Comparison of ENCODE assay signal across 20 cellular contexts in genomic region chr10:117087521-117087920, GRCh38. TPM values are rescaled to one million over a fixed set of nuclear protein-coding genes. Genes with fewer than 3 reads are reported as not detected.
DNase-seq lines count a peak whose midpoint lies in the region; ATAC-seq, FAIRE-seq and TF ChIP-seq lines count a peak whose summit lies in the region.
"Had no signal": no experiment of that assay in that cellular context is flagged by ENCODE, and none has a peak within 500 bp of the region (broad histone marks: within the 10 kb centered on the region; RNA-seq: fewer than 3 reads in every experiment).

No MANE protein-coding gene starts in this region.

- H3K9me3 ChIP-seq in A673 (ENCODE audit: low read depth, low read length, poor library complexity, severe bottlenecking), result no peaks in the 10 kb centered on the region
- no peaks in the 10 kb centered on the region for H3K9me3 ChIP-seq in HCT116 (ENCODE audit: control insufficient read depth in 1 of 2, insufficient read depth in 1 of 2, low read depth in 1 of 2, low read length in 2 of 2)
- no peaks in the 10 kb centered on the region for H3K9me3 ChIP-seq in K562 (replicated peaks; ENCODE audit: control insufficient read depth, insufficient read depth, low read depth, low read length)
- H3K9me3 ChIP-seq in ascending aorta, result no peaks in the 10 kb centered on the region
- H3K9me3 ChIP-seq: BE2C had no signal

- RAD21 ChIA-PET in HCT116 (lab: Charles Lee; ENCODE audit: low non-redundant PET in 1 of 2, low total read pairs in 2 of 2, uncharacterized antibody in 2 of 2, unreplicated experiment in 2 of 2), result no interaction called here

- H3K36me3 ChIP-seq in A673 (ENCODE audit: insufficient read depth, low read length, poor library complexity, severe bottlenecking) (no peaks in the 10 kb centered on the region), HCT116 (ENCODE audit: control insufficient read depth in 1 of 2, insufficient read depth in 2 of 2, low read length in 2 of 2) (no peaks in the 10 kb centered on the region), K562 (ENCODE audit: control insufficient read depth, insufficient read depth, low read length) (no peaks in the 10 kb centered on the region), ascending aorta (no peaks in the 10 kb centered on the region)
- H3K36me3 ChIP-seq: BE2C had no signal

- ATAC-seq in HCT116, result no peak
- no peak for ATAC-seq in K562
- ATAC-seq in GM19397 (IDR thresholded peaks at IDR 0.05; ENCODE audit: unreplicated experiment), result no peak

- no peak for TF ChIP-seq EP300 in K562 (IDR thresholded peaks at IDR 0.05; ENCODE audit: low read length)

- H3K4me3 ChIP-seq in A673 (ENCODE audit: low read depth, low read length, poor library complexity, severe bottlenecking) (no peak overlapping the region), HCT116 (replicated peaks in 1 of 2; ENCODE audit: low read depth in 1 of 2, low read length in 2 of 2) (no peak overlapping the region), K562 (no peak overlapping the region), ascending aorta (no peak overlapping the region)

- peak overlapping the region; percentile 95 for H3K27ac ChIP-seq in A673 (ENCODE audit: low read depth, low read length, poor library complexity, severe bottlenecking)
- no peak overlapping the region for H3K27ac ChIP-seq in HCT116 (ENCODE audit: low read depth, low read length)
- no peak overlapping the region for H3K27ac ChIP-seq in K562 (ENCODE audit: extremely low read depth, low read depth, low read length)
- no peak overlapping the region for H3K27ac ChIP-seq in ascending aorta
- H3K27ac ChIP-seq: KMS-11 had no signal

- TF ChIP-seq RAD21 in HCT116 (IDR thresholded peaks at IDR 0.05; ENCODE audit: low read depth) (no peak), K562 (CRISPR knock-in tag; conservative IDR thresholded peaks at IDR 0.05 in 1 of 2, IDR thresholded peaks at IDR 0.05 in 1 of 2) (no peak)

- in situ Hi-C loops in K562 (cut with MboI), result no loop called here

- H3K4me2 ChIP-seq in HCT116 (ENCODE audit: low read length), result no peak overlapping the region
- H3K4me2 ChIP-seq in K562 (ENCODE audit: insufficient read depth, low read length), result no peak overlapping the region
- H3K4me2 ChIP-seq: KMS-11 had no signal

- BruUV-seq in A673 (replicated peaks; lab: Mats Ljungman, UMichigan), result no TSS peak
- no TSS peak for BruUV-seq in HCT116 (replicated peaks; lab: Mats Ljungman, UMichigan)
- BruUV-seq in K562 (replicated peaks; lab: Mats Ljungman, UMichigan), result no TSS peak

- H3K9ac ChIP-seq in HCT116 (ENCODE audit: low read length) (no peak overlapping the region), K562 (ENCODE audit: insufficient read depth in 1 of 2, low read depth in 2 of 2, low read length in 2 of 2) (no peak overlapping the region)
- H3K9ac ChIP-seq: KMS-11 had no signal

- TF ChIP-seq CTCF in A673 (conservative IDR thresholded peaks at IDR 0.05; ENCODE audit: low read depth, low read length), result no peak
- no peak for TF ChIP-seq CTCF in HCT116 (IDR thresholded peaks at IDR 0.05 in 2 of 3, conservative IDR thresholded peaks at IDR 0.05 in 1 of 3; ENCODE audit: borderline replicate concordance in 1 of 3, insufficient read depth in 1 of 3, low read depth in 2 of 3, low read length in 2 of 3)
- TF ChIP-seq CTCF in K562 (IDR thresholded peaks at IDR 0.05 in 2 of 3, conservative IDR thresholded peaks at IDR 0.05 in 1 of 3; ENCODE audit: insufficient read depth in 2 of 3, low read depth in 1 of 3, low read length in 3 of 3), result no peak
- no peak for TF ChIP-seq CTCF in ascending aorta (IDR thresholded peaks at IDR 0.05)

- no peak for FAIRE-seq in K562 (lab: Jason Lieb, UNC)
- FAIRE-seq: D721Med, G401.6, GM12891, GM19239, H1 had no signal

- H4K20me1 ChIP-seq in HCT116 (ENCODE audit: insufficient read depth) (no peaks in the 10 kb centered on the region), K562 (replicated peaks; ENCODE audit: control insufficient read depth, insufficient read depth, low read length) (no peaks in the 10 kb centered on the region)

- TF ChIP-seq POLR2A in HCT116 (IDR thresholded peaks at IDR 0.05; ENCODE audit: borderline replicate concordance, extremely low read depth, insufficient read depth, insufficient read length) (no peak), K562 (conservative IDR thresholded peaks at IDR 0.05) (no peak)

- DNase-seq in A673 (ENCODE audit: low spot score) (no peak), HCT116 (ENCODE audit: low read depth, low spot score) (no peak), K562 (ENCODE audit: extremely low read depth in 1 of 4, low spot score in 3 of 4) (no peak), ascending aorta (ENCODE audit: low spot score in 2 of 2) (no peak), ecto neural progenitor cell (ENCODE audit: low spot score) (no peak)
- DNase-seq: BE2C; C1 segment of cervical spinal cord; CD4-positive, CD25-positive, alpha-beta regulatory T cell; CD8-positive, alpha-beta memory T cell; COR-L47; H9 had no signal

- WGBS in K562 (ENCODE audit: insufficient coverage, low coverage, missing lambda C conversion rate), result 0% methylated on average over 3 of the region's 3 CpGs

- CTCF ChIA-PET in A673 (lab: Charles Lee) (no interaction called here), HCT116 (lab: Charles Lee) (no interaction called here), K562 (lab: Yijun Ruan, JAX; ENCODE audit: low intra/inter-chr PET ratio) (no interaction called here)

- POLR2A ChIA-PET in A673 (lab: Charles Lee; ENCODE audit: low non-redundant PET) (interaction anchor here (1.2 kb wide), 1 partner anchor 144 kb away, joined by 5 read pairs; no protein-coding TSS in a partner anchor), HCT116 (lab: Charles Lee) (no interaction called here), K562 (lab: Yijun Ruan, JAX) (no interaction called here)

- H3K4me1 ChIP-seq in A673 (ENCODE audit: insufficient read depth, low read length, poor library complexity, severe bottlenecking), result peaks cover 51% of the 10 kb centered on the region
- H3K4me1 ChIP-seq in HCT116 (ENCODE audit: control insufficient read depth in 1 of 2, insufficient read depth in 2 of 2, low read length in 2 of 2), result peaks cover 3 to 13% of the 10 kb centered on the region in 2 experiments; a peak in 2 of 4 replicates
- H3K4me1 ChIP-seq in K562 (replicated peaks in 1 of 2; ENCODE audit: control insufficient read depth in 2 of 2, insufficient read depth in 2 of 2, low read length in 2 of 2), result no peaks in the 10 kb centered on the region
- H3K4me1 ChIP-seq in ascending aorta, result no peaks in the 10 kb centered on the region
- H3K4me1 ChIP-seq: BE2C had no signal

- H3K79me2 ChIP-seq in HCT116 (ENCODE audit: insufficient read depth, low read length) (no peaks in the 10 kb centered on the region), K562 (ENCODE audit: control insufficient read depth, insufficient read depth, low read length) (no peaks in the 10 kb centered on the region)

- no peaks in the 10 kb centered on the region for H3K9me2 ChIP-seq in HCT116 (ENCODE audit: insufficient read depth)

- H3K9me1 ChIP-seq in K562 (ENCODE audit: control insufficient read depth, insufficient read depth, low read length), result no peaks in the 10 kb centered on the region

- peak overlapping the region; percentile 28 for H2AFZ ChIP-seq in HCT116 (ENCODE audit: low read depth, low read length, poor library complexity, severe bottlenecking)
- H2AFZ ChIP-seq in K562 (ENCODE audit: low read depth, low read length), result no peak overlapping the region

- intact Hi-C loops in A673 (cut with micrococcal nuclease; ENCODE audit: unreplicated experiment), result no loop called here
- intact Hi-C loops in HCT116 (cut with micrococcal nuclease), result no loop called here
- intact Hi-C loops in K562 (cut with micrococcal nuclease), result no loop called here
- intact Hi-C loops in ascending aorta (cut with DNase I), result no loop called here

- H3K27me3 ChIP-seq in A673 (replicated peaks; ENCODE audit: insufficient read depth, low read depth, low read length, poor library complexity) (no peaks in the 10 kb centered on the region), HCT116 (ENCODE audit: insufficient read depth, low read length) (no peaks in the 10 kb centered on the region), K562 (ENCODE audit: control insufficient read depth in 2 of 2, insufficient read depth in 2 of 2, low read length in 2 of 2) (no peaks in the 10 kb centered on the region; a peak in 1 of 5 replicates), ascending aorta (no peaks in the 10 kb centered on the region)
- H3K27me3 ChIP-seq: BE2C had no signal

TF ChIP-seq in HCT116, 20 proteins besides CTCF, POLR2A, EP300 and RAD21 (continues in another document):
- no peak for TF ChIP-seq POLR2AphosphoS5 (IDR thresholded peaks at IDR 0.05; ENCODE audit: low read depth, low read length)

TF ChIP-seq in K562, 482 proteins besides CTCF, POLR2A, EP300 and RAD21 (continues in another document):
- TF ChIP-seq FOXA3 (CRISPR knock-in tag; conservative IDR thresholded peaks at IDR 0.05 in 1 of 2, IDR thresholded peaks at IDR 0.05 in 1 of 2) (no peak), ZNF551 (CRISPR knock-in tag; IDR thresholded peaks at IDR 0.05) (no peak), ZNF316 (IDR thresholded peaks at IDR 0.05) (peak; percentile 56; the same call in 1 of the 2 replicates), HLTF (IDR thresholded peaks at IDR 0.05) (no peak), C11orf30 (IDR thresholded peaks at IDR 0.05; ENCODE audit: low read depth) (peak; percentile 23; the same call in 1 of the 2 replicates), ZSCAN32 (CRISPR knock-in tag; IDR thresholded peaks at IDR 0.05) (no peak), NFYB (IDR thresholded peaks at IDR 0.05; ENCODE audit: extremely low read depth, insufficient read length) (no peak)

RNA-seq across cellular contexts. Expression of gene VAX1, which starts 50.5 kb away (rescaled TPM):
- total RNA-seq in A673 (2021), result 65.1 and 74.4 TPM in 2 replicates
- not detected for total RNA-seq in HCT116 (2021; ENCODE audit: unreplicated experiment)
- not detected in 2 replicates for polyA plus RNA-seq in HCT116 (2012)
- total RNA-seq in K562 (2011; cell fraction: chromatin; rRNA removed; ENCODE audit: low replicate concordance), result not detected in 2 replicates
- not detected in 2 replicates for total RNA-seq in K562 (2011; cell fraction: nucleolus; rRNA removed)
- not detected in 2 replicates for total RNA-seq in K562 (2011; cell fraction: nucleoplasm; rRNA removed)
- total RNA-seq in K562 (2014; rRNA removed), result not detected in 2 replicates
- total RNA-seq in K562 (2014; rRNA removed; fragmentation: Illumina TruSeq; extraction: Trizol), result not detected in 2 replicates
- not detected in 2 replicates for total RNA-seq in K562 (2015; rRNA removed; fragmentation: Illumina TruSeq; extraction: Trizol)
- not detected in 2 replicates for total RNA-seq in K562 (2021)
- not detected in 2 replicates for polyA plus RNA-seq in K562 (2011; rRNA removed)
- polyA plus RNA-seq in K562 (2011; cell fraction: cytosol; rRNA removed), result not detected in 2 replicates
- polyA plus RNA-seq in K562 (2011; cell fraction: nucleus; rRNA removed), result not detected in 2 replicates
- not detected in 2 replicates for polyA plus RNA-seq in K562 (2012)
- not detected in 2 replicates for polyA plus RNA-seq in K562 (2014; fragmentation: Illumina TruSeq; extraction: Trizol)
- not detected for polyA plus RNA-seq in K562 (2014; fragmentation: Nextera tagmentation; extraction: Ambion mirVana)
- not detected in 2 replicates for polyA plus RNA-seq in K562 (2014; rRNA removed)
- not detected in 2 replicates for polyA minus RNA-seq in K562 (2011; rRNA and poly(A)+ RNA removed)
- not detected in 2 replicates for polyA minus RNA-seq in K562 (2011; cell fraction: cytosol; rRNA and poly(A)+ RNA removed)
- polyA minus RNA-seq in K562 (2011; cell fraction: nucleus; rRNA and poly(A)+ RNA removed), result not detected in 2 replicates
- not detected for total RNA-seq in ascending aorta
- total RNA-seq: CD4-positive, CD25-positive, alpha-beta regulatory T cell; CD8-positive, alpha-beta memory T cell; H1; H9; HT1080; LHCN-M2 had no signal
- polyA plus RNA-seq: CD4-positive, CD25-positive, alpha-beta regulatory T cell; CD8-positive, alpha-beta memory T cell; H1 had no signal

Comparison
In these comparisons a context has a peak if more than half of its experiments do, and no peak if none do; other contexts are left out.
1. RNA of gene VAX1, which starts 50.5 kb away (total RNA-seq): 65.1 to 74.4 TPM in A673; not detected in HCT116 (single experiment), not detected in K562 and not detected in ascending aorta (single experiment); every median in the first group is over 10 times any median in the second.